Comparison of ENCODE assay signal across 15 cellular contexts in genomic region chr1:206768472-206769330, GRCh38. TPM values are rescaled to one million over a fixed set of nuclear protein-coding genes. Genes with fewer than 3 reads are reported as not detected.
A peak's percentile ranks its signal among the peaks of the same experiment; 100 is the strongest.
DNase-seq lines count a peak whose midpoint lies in the region; ATAC-seq, FAIRE-seq and TF ChIP-seq lines count a peak whose summit lies in the region.
"Had no signal": no experiment of that assay in that cellular context is flagged by ENCODE, and none has a peak within 500 bp of the region (broad histone marks: within the 10 kb centered on the region; RNA-seq: fewer than 3 reads in every experiment).

No MANE protein-coding gene starts in this region.

- H3F3A ChIP-seq in smooth muscle cell (ENCODE audit: low read depth): peaks cover 13% of the 10 kb centered on the region

- H3K4me3 Mint-ChIP-seq in activated naive CD8-positive, alpha-beta T cell treated with anti-CD3 and anti-CD28 coated beads, Interleukin-2, amount 50 U/mL, for 24 hours: no peak overlapping the region
- H3K4me3 Mint-ChIP-seq: nephron progenitor cell had no signal

- DNase-seq in GM12864 (ENCODE audit: low read depth) (no peak), RCC 7860 (ENCODE audit: low spot score) (no peak), KBM-7 (no peak), smooth muscle cell (lab: John Stamatoyannopoulos, UW; ENCODE audit: unreplicated experiment) (no peak), NCI-H82 treated with DMSO at 0.1 percent for 48 hours (lab: John Stamatoyannopoulos, UW; ENCODE audit: unreplicated experiment) (no peak)
- no peak for DNase-seq in activated naive CD8-positive, alpha-beta T cell treated with anti-CD3 and anti-CD28 coated beads, Interleukin-2, amount 50 U/mL, for 24 hours
- DNase-seq: HCEC 1CT, NCI-H345, nephron progenitor cell had no signal

- no peaks in the 10 kb centered on the region for H4K20me1 ChIP-seq in smooth muscle cell (ENCODE audit: low read depth)

- in situ Hi-C loops in KBM-7 (cut with MboI; ENCODE audit: low pct_unique_long_range_greater_than_20kb, low sequenced_read_pairs): no loop called here

- peaks cover 28% of the 10 kb centered on the region for H3K4me1 ChIP-seq in smooth muscle cell (ENCODE audit: low read depth)

- TF ChIP-seq CTCF in GM12864 (IDR thresholded peaks at IDR 0.05; ENCODE audit: low read depth, low read length, missing control alignments): no peak
- TF ChIP-seq CTCF in smooth muscle cell (IDR thresholded peaks at IDR 0.05; ENCODE audit: borderline replicate concordance, insufficient read depth, poor library complexity, severe bottlenecking): no peak

- 86% methylated on average over 15 of the region's 15 CpGs for WGBS in smooth muscle cell (ENCODE audit: low lambda C conversion rate)

- no peak overlapping the region for H3K27ac ChIP-seq in smooth muscle cell (ENCODE audit: low read depth)

- H3K4me3 ChIP-seq in GM12864 (ENCODE audit: low read depth, low read length) (peak overlapping the region; percentile 69), smooth muscle cell (no peak overlapping the region)

- H3K36me3 Mint-ChIP-seq in activated naive CD8-positive, alpha-beta T cell treated with anti-CD3 and anti-CD28 coated beads, Interleukin-2, amount 50 U/mL, for 24 hours (ENCODE audit: low read depth): no peaks in the 10 kb centered on the region

- H3K79me2 ChIP-seq in smooth muscle cell (ENCODE audit: low read depth): no peaks in the 10 kb centered on the region

- H3K27me3 ChIP-seq in smooth muscle cell (ENCODE audit: low read depth): no peaks in the 10 kb centered on the region

- no peaks in the 10 kb centered on the region for H3K36me3 ChIP-seq in smooth muscle cell (ENCODE audit: low read depth)

- H3K27me3 Mint-ChIP-seq in activated naive CD8-positive, alpha-beta T cell treated with anti-CD3 and anti-CD28 coated beads, Interleukin-2, amount 50 U/mL, for 24 hours: peaks cover 18% of the 10 kb centered on the region

- H2AFZ ChIP-seq in smooth muscle cell (ENCODE audit: low read depth): no peak overlapping the region

- FAIRE-seq in RCC 7860 (lab: Jason Lieb, UNC): no peak
- FAIRE-seq: HepG2, keratinocyte had no signal

- H3K9me3 Mint-ChIP-seq in activated naive CD8-positive, alpha-beta T cell treated with anti-CD3 and anti-CD28 coated beads, Interleukin-2, amount 50 U/mL, for 24 hours: no peaks in the 10 kb centered on the region

- peaks cover 87% of the 10 kb centered on the region for H3K4me1 Mint-ChIP-seq in activated naive CD8-positive, alpha-beta T cell treated with anti-CD3 and anti-CD28 coated beads, Interleukin-2, amount 50 U/mL, for 24 hours

- ATAC-seq in GM19467 (IDR thresholded peaks at IDR 0.05; ENCODE audit: unreplicated experiment) (peak; percentile 4), HG03139 (IDR thresholded peaks at IDR 0.05; ENCODE audit: unreplicated experiment) (peak; percentile 7)
- ATAC-seq in activated naive CD8-positive, alpha-beta T cell treated with anti-CD3 and anti-CD28 coated beads, Interleukin-2, amount 50 U/mL, for 24 hours: no peak
- ATAC-seq: HepG2 had no signal

- peak overlapping the region; percentile 50 for H3K27ac Mint-ChIP-seq in activated naive CD8-positive, alpha-beta T cell treated with anti-CD3 and anti-CD28 coated beads, Interleukin-2, amount 50 U/mL, for 24 hours
- H3K27ac Mint-ChIP-seq: nephron progenitor cell had no signal

- no peak overlapping the region for H3K9ac ChIP-seq in smooth muscle cell (ENCODE audit: low read depth)

- no peak overlapping the region for H3K4me2 ChIP-seq in smooth muscle cell

- H3K9me3 ChIP-seq in smooth muscle cell (replicated peaks; ENCODE audit: low read depth): no peaks in the 10 kb centered on the region

RNA-seq across cellular contexts. Expression of gene IL19, which starts 1.9 kb away (rescaled TPM):
- not detected in 2 replicates for total RNA-seq in smooth muscle cell
- polyA plus RNA-seq in smooth muscle cell: 0.35 and 0.52 TPM in 2 replicates
- total RNA-seq: cardiac septum, HepG2, subcutaneous adipose tissue had no signal
- polyA plus RNA-seq: HepG2, keratinocyte had no signal

RNA-seq across cellular contexts. Expression of gene IL10, which starts 3.6 kb away (rescaled TPM):
- total RNA-seq in smooth muscle cell: 0.36 and 2.2 TPM in 2 replicates
- polyA plus RNA-seq in smooth muscle cell: 1.2 and 2.8 TPM in 2 replicates
- total RNA-seq: HepG2 had no signal
- polyA plus RNA-seq: HepG2, keratinocyte had no signal
